Comparison of ENCODE assay signal across 17 cellular contexts in the genomic region with DNA sequence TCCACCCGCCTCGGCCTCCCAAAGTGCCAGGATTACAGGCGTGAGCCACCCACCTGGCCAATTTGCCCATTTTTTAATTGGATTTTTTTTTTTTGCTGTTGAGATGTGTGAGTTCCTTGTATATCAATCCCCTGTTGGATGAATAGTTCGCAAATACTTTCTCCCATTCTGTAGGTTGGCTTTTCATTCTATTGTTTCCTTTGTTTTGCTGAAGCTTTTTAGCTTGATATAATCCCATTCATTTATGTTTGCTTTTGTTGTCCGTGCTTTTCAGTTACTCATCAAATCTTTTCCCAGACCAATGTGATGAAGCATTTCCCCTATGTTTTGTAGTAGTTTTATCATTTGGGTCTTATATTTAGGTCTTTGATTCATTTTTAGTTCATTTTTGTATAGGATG.
"Had no signal": no experiment of that assay in that cellular context is flagged by ENCODE, and none has a peak within 500 bp of the region (broad histone marks: within the 10 kb centered on the region; RNA-seq: fewer than 3 reads in every experiment).

No MANE protein-coding gene starts in this region.

- H3K27me3 Mint-ChIP-seq: stimulated activated naive CD8-positive, alpha-beta T cell treated with anti-CD3 and anti-CD28 coated beads, Interleukin-15, amount 100 ng/mL, for 72 hours had no signal

- H3K36me3 ChIP-seq: cardiac muscle cell, esophagus squamous epithelium, left ventricle myocardium inferior, suprapubic skin, transverse colon, uterus had no signal

- H3K27me3 ChIP-seq: cardiac muscle cell, esophagus squamous epithelium, heart right ventricle, suprapubic skin, transverse colon, uterus had no signal

- H3K9me3 ChIP-seq: esophagus squamous epithelium, left ventricle myocardium inferior, suprapubic skin, transverse colon, uterus had no signal

- H3K4me1 ChIP-seq: left ventricle myocardium inferior, uterus had no signal

- ATAC-seq: heart right ventricle had no signal

- H3K4me3 ChIP-seq: cardiac muscle cell, esophagus squamous epithelium, heart right ventricle, left ventricle myocardium inferior, SK-N-MC, suprapubic skin, transverse colon, uterus had no signal

- DNase-seq: amniotic stem cell; dermis blood vessel endothelial cell; effector memory CD4-positive, alpha-beta T cell; esophagus squamous epithelium; heart right ventricle; left ventricle myocardium inferior; mammary epithelial cell; occipital lobe; posterior cingulate gyrus; retina; stimulated activated naive CD8-positive, alpha-beta T cell treated with anti-CD3 and anti-CD28 coated beads, Interleukin-15, amount 100 ng/mL, for 72 hours; T-helper 9 cell; transverse colon; uterus had no signal

- H3K27ac ChIP-seq: cardiac muscle cell, esophagus squamous epithelium, heart right ventricle, left ventricle myocardium inferior, SK-N-MC, suprapubic skin, transverse colon, uterus had no signal
